8 cellular contexts compared by ENCODE assay signal in the genomic region with DNA sequence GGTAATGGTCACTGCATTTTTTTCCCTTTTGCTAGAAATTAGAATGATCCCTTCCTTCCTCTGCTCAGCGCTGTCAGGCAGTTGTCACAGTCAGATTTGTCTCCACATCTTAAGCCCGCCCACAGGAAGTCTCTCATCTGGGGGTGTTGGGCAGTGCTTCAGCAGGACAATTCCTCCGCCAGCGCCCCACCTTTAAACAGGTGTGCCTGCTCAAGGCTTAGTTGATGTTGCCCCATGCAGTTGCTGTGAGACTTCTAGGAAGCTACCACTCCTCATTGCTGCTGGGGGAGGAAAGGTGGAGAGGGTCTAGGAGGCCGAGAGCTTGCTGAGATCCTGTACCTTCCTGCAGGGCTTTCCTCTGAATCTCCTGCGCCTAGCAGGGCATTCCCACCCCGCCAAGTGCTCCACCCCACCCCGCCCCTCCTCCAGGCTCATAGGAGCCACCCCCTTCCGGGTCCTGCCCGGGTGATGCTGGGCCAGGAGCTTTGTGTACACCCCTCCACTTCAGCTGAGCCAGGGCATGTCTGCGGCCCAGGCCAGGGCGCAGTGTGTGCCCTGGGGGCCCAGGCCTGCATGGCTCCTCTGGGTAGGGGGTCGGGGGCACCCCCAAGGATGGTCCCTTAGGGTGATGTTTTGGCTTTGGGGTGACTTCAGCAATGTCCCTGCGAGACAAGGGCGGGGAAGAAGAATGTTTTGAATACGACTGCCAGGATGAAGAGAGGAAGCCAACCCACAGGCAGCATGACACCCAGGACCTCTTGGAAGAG.
A peak's percentile ranks its signal among the peaks of the same experiment; 100 is the strongest.
DNase-seq lines count a peak whose midpoint lies in the region; ATAC-seq lines count a peak whose summit lies in the region.

No MANE protein-coding gene starts in this region.

- H3K27me3 Mint-ChIP-seq in T-helper 2 cell treated with Interferon-gamma antibody and Interleukin-4, amounts not matched to agents 5 μg/mL and 100 μg/mL, for 36 hours (ENCODE audit: low read depth) = no peaks in the 10 kb centered on the region

- no peaks in the 10 kb centered on the region for H3K36me3 Mint-ChIP-seq in T-helper 2 cell treated with Interferon-gamma antibody and Interleukin-4, amounts not matched to agents 5 μg/mL and 100 μg/mL, for 36 hours (ENCODE audit: low read depth)

- DNase-seq in T-helper 2 cell treated with Interferon-gamma antibody and Interleukin-4, amounts not matched to agents 5 μg/mL and 100 μg/mL, for 36 hours (ENCODE audit: low spot score) = peak; percentile 32
- DNase-seq in effector CD4-positive, alpha-beta T cell = peak; percentile 8
- DNase-seq in aorta (no peak), RKO (ENCODE audit: low spot score) (no peak)

- H3K79me2 ChIP-seq in ACC112 (ENCODE audit: control insufficient read depth, insufficient read depth, low read length, unreplicated experiment) = peaks cover 20% of the 10 kb centered on the region

- no peaks in the 10 kb centered on the region for H3K36me3 ChIP-seq in ACC112 (ENCODE audit: insufficient read depth, low read length)
- no peaks in the 10 kb centered on the region for H3K36me3 ChIP-seq in mucosa of rectum (ENCODE audit: control insufficient read depth in 2 of 2, insufficient read depth in 2 of 2, low read length in 2 of 2)
- H3K36me3 ChIP-seq in aorta (ENCODE audit: control insufficient read depth in 1 of 2, insufficient read depth in 2 of 2, low read length in 1 of 2) = no peaks in the 10 kb centered on the region

- H3K9me3 ChIP-seq in mucosa of rectum (ENCODE audit: control insufficient read depth in 2 of 2, low read length in 2 of 2) (no peaks in the 10 kb centered on the region), aorta (ENCODE audit: control insufficient read depth, low read length) (no peaks in the 10 kb centered on the region)

- intact Hi-C loops in aorta (cut with DNase I) = no loop called here

- H3K4me3 Mint-ChIP-seq in T-helper 2 cell treated with Interferon-gamma antibody and Interleukin-4, amounts not matched to agents 5 μg/mL and 100 μg/mL, for 36 hours = peak overlapping the region; percentile 79

- ATAC-seq in GM18868 (IDR thresholded peaks at IDR 0.05; ENCODE audit: unreplicated experiment) (peak; percentile 55), HG03432 (IDR thresholded peaks at IDR 0.05; ENCODE audit: unreplicated experiment) (peak; percentile 84), aorta (ENCODE audit: low FRiP score) (peak; percentile 71)

- peak overlapping the region; percentile 83 for H3K9ac ChIP-seq in mucosa of rectum (ENCODE audit: low read depth in 1 of 2, low read length in 2 of 2)

- 41 to 42% methylated on average over 16 of the region's 16 CpGs for WGBS in aorta, 2 donors

- no peaks in the 10 kb centered on the region for H3K27me3 ChIP-seq in ACC112 (ENCODE audit: insufficient read depth, low read length)
- no peaks in the 10 kb centered on the region for H3K27me3 ChIP-seq in mucosa of rectum (ENCODE audit: control insufficient read depth in 2 of 2, insufficient read depth in 2 of 2, low read length in 2 of 2)
- no peaks in the 10 kb centered on the region for H3K27me3 ChIP-seq in aorta (ENCODE audit: control insufficient read depth in 1 of 2, insufficient read depth in 2 of 2, low read length in 1 of 2)

- H3K27ac Mint-ChIP-seq in T-helper 2 cell treated with Interferon-gamma antibody and Interleukin-4, amounts not matched to agents 5 μg/mL and 100 μg/mL, for 36 hours = peak overlapping the region; percentile 74

- peak overlapping the region; percentile 68 for H3K4me3 ChIP-seq in ACC112 (ENCODE audit: low read depth, low read length)
- peak overlapping the region; percentile 64 to 72 for H3K4me3 ChIP-seq in mucosa of rectum (ENCODE audit: low read length in 2 of 2)
- no peak overlapping the region for H3K4me3 ChIP-seq in aorta (ENCODE audit: low read length in 2 of 2)

- H3K4me1 Mint-ChIP-seq in T-helper 2 cell treated with Interferon-gamma antibody and Interleukin-4, amounts not matched to agents 5 μg/mL and 100 μg/mL, for 36 hours (ENCODE audit: low read depth) = peaks cover 51% of the 10 kb centered on the region

- no peaks in the 10 kb centered on the region for H3K9me3 Mint-ChIP-seq in T-helper 2 cell treated with Interferon-gamma antibody and Interleukin-4, amounts not matched to agents 5 μg/mL and 100 μg/mL, for 36 hours

- H3K4me1 ChIP-seq in ACC112 (ENCODE audit: control insufficient read depth, insufficient read depth, low read length, unreplicated experiment) = peaks cover 35% of the 10 kb centered on the region
- H3K4me1 ChIP-seq in mucosa of rectum (ENCODE audit: control insufficient read depth in 2 of 2, insufficient read depth in 2 of 2, low read length in 2 of 2) = peaks cover 24 to 32% of the 10 kb centered on the region in 2 donors
- H3K4me1 ChIP-seq in aorta (ENCODE audit: control insufficient read depth in 1 of 2, insufficient read depth in 2 of 2, low read length in 2 of 2) = no peaks in the 10 kb centered on the region

- H3K27ac ChIP-seq in ACC112 (ENCODE audit: low read depth, low read length) = peak overlapping the region; percentile 51
- peak overlapping the region; percentile 95 to 96 for H3K27ac ChIP-seq in mucosa of rectum (ENCODE audit: low read depth in 2 of 2, low read length in 2 of 2)
- no peak overlapping the region for H3K27ac ChIP-seq in aorta (ENCODE audit: low read depth in 1 of 2, low read length in 2 of 2)

- no peak overlapping the region for H2AFZ ChIP-seq in ACC112 (ENCODE audit: low read length, unreplicated experiment)

Comparison
In these comparisons a context has a peak if more than half of its experiments do, and no peak if none do; other contexts are left out.
1. H3K27ac ChIP-seq: peak in ACC112 (single experiment) and mucosa of rectum (2 of 2); none in aorta (0 of 2).
2. H3K4me3 ChIP-seq: peak in ACC112 (single experiment) and mucosa of rectum (2 of 2); none in aorta (0 of 2).
3. DNase-seq: peak in T-helper 2 cell treated with Interferon-gamma antibody and Interleukin-4, amounts not matched to agents 5 μg/mL and 100 μg/mL, for 36 hours (single experiment) and effector CD4-positive, alpha-beta T cell (single experiment); none in aorta (0 of 2) and RKO (single experiment).
4. Peak in every context shown above with its lines, with median percentiles within 50 percentile points of each other: ATAC-seq.